ENCODE assay signal across 22 cellular contexts in genomic region chr3:125435231-125435630, GRCh38.
"Had no signal": no experiment of that assay in that cellular context is flagged by ENCODE, and none has a peak within 500 bp of the region (broad histone marks: within the 10 kb centered on the region; RNA-seq: fewer than 3 reads in every experiment).

No MANE protein-coding gene starts in this region.

- FAIRE-seq: bronchial epithelial cell, kidney had no signal

- H3K4me3 Mint-ChIP-seq: activated CD4-positive, alpha-beta T cell treated with anti-CD3 and anti-CD28 coated beads, Interleukin-2, amount 10 ng/mL, durations not matched to agents 24 days and 14 days; activated CD8-positive, alpha-beta T cell treated with anti-CD3 and anti-CD28 coated beads for 36 hours; activated naive CD8-positive, alpha-beta T cell treated with anti-CD3 and anti-CD28 coated beads, Interleukin-2, amount 10 ng/mL, durations not matched to agents 7 days and 5 days; endodermal cell; naive B cell had no signal

- H3K36me3 ChIP-seq: heart right ventricle, lower lobe of right lung, spleen, thyroid gland, upper lobe of right lung had no signal

- H3K9me3 ChIP-seq: heart right ventricle, lower lobe of right lung, spleen, thyroid gland, upper lobe of right lung had no signal

- H3K27ac Mint-ChIP-seq: activated CD4-positive, alpha-beta T cell treated with anti-CD3 and anti-CD28 coated beads, Interleukin-2, amount 10 ng/mL, durations not matched to agents 24 days and 14 days; activated CD8-positive, alpha-beta T cell treated with anti-CD3 and anti-CD28 coated beads for 36 hours; activated naive CD8-positive, alpha-beta T cell treated with anti-CD3 and anti-CD28 coated beads, Interleukin-2, amount 10 ng/mL, durations not matched to agents 7 days and 5 days; activated T-helper 2 cell treated with anti-CD3 and anti-CD28 coated beads, Interferon-gamma antibody, Interleukin-2, Interleukin-4, amounts not matched to agents 10 μg/mL and 5 μg/mL and 100 μg/mL, durations not matched to agents 14 hours and 24 hours and 36 hours; endodermal cell; naive B cell; progenitor cell of endocrine pancreas had no signal

- H3K4me3 ChIP-seq: coronary artery, heart right ventricle, lower lobe of right lung, spleen, thyroid gland, upper lobe of right lung had no signal

- H3K4me1 Mint-ChIP-seq: activated CD4-positive, alpha-beta T cell treated with anti-CD3 and anti-CD28 coated beads, Interleukin-2, amount 10 ng/mL, durations not matched to agents 24 days and 14 days; activated naive CD8-positive, alpha-beta T cell treated with anti-CD3 and anti-CD28 coated beads, Interleukin-2, amount 10 ng/mL, durations not matched to agents 7 days and 5 days; naive B cell had no signal

- H3K27ac ChIP-seq: coronary artery, heart right ventricle, lower lobe of right lung, spleen, thyroid gland, upper lobe of right lung had no signal

- ATAC-seq: activated CD8-positive, alpha-beta T cell treated with anti-CD3 and anti-CD28 coated beads for 36 hours; heart right ventricle; left lobe of liver; lower lobe of right lung; upper lobe of right lung had no signal

- H3K4me1 ChIP-seq: heart right ventricle, lower lobe of right lung, spleen, upper lobe of right lung had no signal

- H3K36me3 Mint-ChIP-seq: activated naive CD8-positive, alpha-beta T cell treated with anti-CD3 and anti-CD28 coated beads, Interleukin-2, amount 10 ng/mL, durations not matched to agents 7 days and 5 days; naive B cell had no signal

- DNase-seq: activated CD4-positive, alpha-beta T cell treated with anti-CD3 and anti-CD28 coated beads, Interleukin-2, amount 10 ng/mL, durations not matched to agents 24 days and 14 days; activated naive CD4-positive, alpha-beta T cell treated with Interleukin-2 at 50 U/mL for 16 hours; activated naive CD8-positive, alpha-beta T cell treated with anti-CD3 and anti-CD28 coated beads, Interleukin-2, amount 10 ng/mL, durations not matched to agents 7 days and 5 days; activated T-cell treated with anti-CD3 and anti-CD28 coated beads, Interleukin-2, amount 50 U/mL, for 1 hour; amniotic stem cell; cerebellar nuclear complex; foreskin fibroblast; heart right ventricle; kidney; lower lobe of right lung; naive B cell; retina; spleen; thyroid gland; upper lobe of right lung had no signal

- H3K9me3 Mint-ChIP-seq: activated CD4-positive, alpha-beta T cell treated with anti-CD3 and anti-CD28 coated beads, Interleukin-2, amount 10 ng/mL, durations not matched to agents 24 days and 14 days; activated CD8-positive, alpha-beta T cell treated with anti-CD3 and anti-CD28 coated beads for 36 hours; activated naive CD8-positive, alpha-beta T cell treated with anti-CD3 and anti-CD28 coated beads, Interleukin-2, amount 10 ng/mL, durations not matched to agents 7 days and 5 days; activated T-helper 2 cell treated with anti-CD3 and anti-CD28 coated beads, Interferon-gamma antibody, Interleukin-2, Interleukin-4, amounts not matched to agents 10 μg/mL and 5 μg/mL and 100 μg/mL, durations not matched to agents 14 hours and 24 hours and 36 hours; endodermal cell; naive B cell had no signal

- H3K27me3 Mint-ChIP-seq: activated CD8-positive, alpha-beta T cell treated with anti-CD3 and anti-CD28 coated beads for 36 hours; naive B cell; progenitor cell of endocrine pancreas had no signal

- H3K27me3 ChIP-seq: heart right ventricle, spleen, thyroid gland, upper lobe of right lung had no signal
